In genomic region chr17:73291260-73291801, GRCh38 we compare ENCODE assay signal across 8 cellular contexts. TPM values are rescaled to one million over a fixed set of nuclear protein-coding genes. Genes with fewer than 3 reads are reported as not detected.
DNase-seq lines count a peak whose midpoint lies in the region; ATAC-seq, FAIRE-seq and TF ChIP-seq lines count a peak whose summit lies in the region.

No MANE protein-coding gene starts in this region.

- no peaks in the 10 kb centered on the region for H4K20me1 ChIP-seq in GM23248 (ENCODE audit: insufficient read depth)
- peaks cover 39% of the 10 kb centered on the region for H4K20me1 ChIP-seq in K562 (replicated peaks; ENCODE audit: control insufficient read depth, insufficient read depth, low read length)
- H4K20me1 ChIP-seq in HepG2 (ENCODE audit: insufficient read depth, low read length) = peaks cover 39% of the 10 kb centered on the region; the same call in 1 of the 2 replicates

- peak; percentile 51 for FAIRE-seq in GM12891 (lab: Jason Lieb, UNC)
- FAIRE-seq in K562 (lab: Jason Lieb, UNC) = peak; percentile 83
- FAIRE-seq in HepG2 (lab: Jason Lieb, UNC) = no peak

- TF ChIP-seq RAD21 in K562 (CRISPR knock-in tag; conservative IDR thresholded peaks at IDR 0.05 in 1 of 2, IDR thresholded peaks at IDR 0.05 in 1 of 2) (no peak), HepG2 (CRISPR knock-in tag; IDR thresholded peaks at IDR 0.05) (no peak)

- H3F3A ChIP-seq in GM23248 (ENCODE audit: insufficient read depth) = peaks cover 38% of the 10 kb centered on the region

- H2AFZ ChIP-seq in GM23248 (no peak overlapping the region), K562 (ENCODE audit: low read depth, low read length) (peak overlapping the region; percentile 61), HepG2 (ENCODE audit: low read length) (no peak overlapping the region)

- H3K79me2 ChIP-seq in GM23248 (ENCODE audit: insufficient read depth) (peaks cover 76% of the 10 kb centered on the region), K562 (ENCODE audit: control insufficient read depth, insufficient read depth, low read length) (peaks cover 54% of the 10 kb centered on the region; the same call in 2 of the 3 replicates), HepG2 (ENCODE audit: insufficient read depth, low read length) (peaks cover 75% of the 10 kb centered on the region)

- H3K9me2 ChIP-seq in GM23248 (ENCODE audit: insufficient read depth) = no peaks in the 10 kb centered on the region

- H3K27me3 ChIP-seq in GM23248 (replicated peaks; ENCODE audit: insufficient read depth) = no peaks in the 10 kb centered on the region
- no peaks in the 10 kb centered on the region for H3K27me3 ChIP-seq in K562 (ENCODE audit: control insufficient read depth in 2 of 2, insufficient read depth in 2 of 2, low read length in 2 of 2)
- no peaks in the 10 kb centered on the region for H3K27me3 ChIP-seq in HepG2 (ENCODE audit: control insufficient read depth in 1 of 2, insufficient read depth in 2 of 2, low read length in 2 of 2)
- H3K27me3 ChIP-seq in transverse colon = no peaks in the 10 kb centered on the region

- peaks cover 17% of the 10 kb centered on the region for H3K9me1 ChIP-seq in K562 (ENCODE audit: control insufficient read depth, insufficient read depth, low read length)

- in situ Hi-C loops in GM23248 (cut with MboI) (no loop called here), KBM-7 (cut with MboI; ENCODE audit: low pct_unique_long_range_greater_than_20kb, low sequenced_read_pairs) (no loop called here), K562 (cut with MboI) (no loop called here), HepG2 (cut with HindIII; ENCODE audit: extremely low pct_ligation_motif_present, low pct_unique_long_range_greater_than_20kb) (loop anchor here (25.0 kb wide), 1 partner anchor 1146 kb away; the partner anchor contains the start of gene GPRC5C), transverse colon (cut with MboI; ENCODE audit: low pct_ligation_motif_present in 1 of 4, low pct_unique_long_range_greater_than_20kb in 1 of 4, low sequenced_read_pairs in 3 of 4) (no loop called here)

- H3K9ac ChIP-seq in GM23248 = peak overlapping the region; percentile 75
- H3K9ac ChIP-seq in K562 (ENCODE audit: insufficient read depth in 1 of 2, low read depth in 2 of 2, low read length in 2 of 2) = peak overlapping the region; percentile 27 to 83
- no peak overlapping the region for H3K9ac ChIP-seq in HepG2 (ENCODE audit: insufficient read depth, low read depth, low read length)

- TF ChIP-seq CTCF in K562 (IDR thresholded peaks at IDR 0.05 in 2 of 3, conservative IDR thresholded peaks at IDR 0.05 in 1 of 3; ENCODE audit: insufficient read depth in 2 of 3, low read depth in 1 of 3, low read length in 3 of 3) (no peak), HepG2 (CRISPR knock-in tag; IDR thresholded peaks at IDR 0.05) (no peak; the same call in 1 of the 2 replicates), transverse colon (IDR thresholded peaks at IDR 0.05) (no peak)

- H3K36me3 ChIP-seq in GM23248 (ENCODE audit: low read depth) (no peaks in the 10 kb centered on the region), K562 (ENCODE audit: control insufficient read depth, insufficient read depth, low read length) (peaks cover 9% of the 10 kb centered on the region; the same call in 2 of the 3 replicates), HepG2 (replicated peaks in 1 of 2; ENCODE audit: control insufficient read depth in 1 of 2, insufficient read depth in 2 of 2, low read length in 2 of 2) (peaks cover 11 to 18% of the 10 kb centered on the region in 2 experiments), transverse colon (no peaks in the 10 kb centered on the region)

- H3K27ac ChIP-seq in GM23248 = peak overlapping the region; percentile 88
- peak overlapping the region; percentile 80 for H3K27ac ChIP-seq in K562 (ENCODE audit: extremely low read depth, low read depth, low read length)
- peak overlapping the region; percentile 15 for H3K27ac ChIP-seq in HepG2 (ENCODE audit: extremely low read length, insufficient read depth, low read length)
- peak overlapping the region; percentile 83 to 90 (median 86) for H3K27ac ChIP-seq in transverse colon

- no peaks in the 10 kb centered on the region for H3K9me3 ChIP-seq in GM23248 (ENCODE audit: low read depth)
- H3K9me3 ChIP-seq in K562 (replicated peaks; ENCODE audit: control insufficient read depth, insufficient read depth, low read depth, low read length) = no peaks in the 10 kb centered on the region
- H3K9me3 ChIP-seq in HepG2 (ENCODE audit: low read length) = no peaks in the 10 kb centered on the region
- no peaks in the 10 kb centered on the region for H3K9me3 ChIP-seq in transverse colon

- ATAC-seq in K562 (peak; percentile 85), HepG2 (no peak)

- peak; percentile 55 for DNase-seq in GM12891 (ENCODE audit: insufficient read length, low spot score)
- DNase-seq in GM23248 = peak; percentile 97
- DNase-seq in KBM-7 = peak; percentile 78
- peak; percentile 70 to 82 (median 76) for DNase-seq in K562 (ENCODE audit: extremely low read depth in 1 of 4, low spot score in 3 of 4)
- no peak for DNase-seq in HepG2 (ENCODE audit: low spot score)
- DNase-seq in transverse colon = peak; percentile 76
- DNase-seq in stimulated activated naive CD4-positive, alpha-beta T cell (lab: John Stamatoyannopoulos, UW) = no peak
- DNase-seq in stimulated activated CD4-positive, alpha-beta T cell treated with anti-CD3 and anti-CD28 coated beads, Interleukin-1b, Interleukin-23, amount 100 ng/mL, for 48 hours = no peak

- POLR2A ChIA-PET in K562 (lab: Yijun Ruan, JAX) = interaction anchor here (0.6 to 2.0 kb wide), 7 partner anchors 9 to 59 kb away, joined by 3 to 7 read pairs (median 5); partner anchors contain the start of gene CDC42EP4
- POLR2A ChIA-PET in HepG2 (lab: Yijun Ruan, JAX) = interaction anchor here (1.5 to 5.1 kb wide), 4 partner anchors 17 to 59 kb away, joined by 3 to 43 read pairs (median 11); partner anchors contain the start of gene CPSF4L

- H3K4me3 ChIP-seq in GM23248 (peak overlapping the region; percentile 46), K562 (no peak overlapping the region), HepG2 (replicated peaks in 1 of 3; ENCODE audit: insufficient read depth in 1 of 3, low read depth in 2 of 3, low read length in 3 of 3) (no peak overlapping the region; a peak in 1 of 6 replicates), transverse colon (no peak overlapping the region)

- H3K4me1 ChIP-seq in GM23248 (ENCODE audit: insufficient read depth) (peaks cover 58% of the 10 kb centered on the region), K562 (replicated peaks in 1 of 2; ENCODE audit: control insufficient read depth in 2 of 2, insufficient read depth in 2 of 2, low read length in 2 of 2) (peaks cover 40 to 45% of the 10 kb centered on the region in 2 experiments), HepG2 (ENCODE audit: insufficient read depth, low read length) (peaks cover 95% of the 10 kb centered on the region), transverse colon (peaks cover 67 to 94% (median 73%) of the 10 kb centered on the region in 4 donors)

- no peak for TF ChIP-seq POLR2A in GM12891 (IDR thresholded peaks at IDR 0.05; ENCODE audit: low read depth, low read length)
- TF ChIP-seq POLR2A in K562 (conservative IDR thresholded peaks at IDR 0.05) = no peak
- TF ChIP-seq POLR2A in HepG2 (IDR thresholded peaks at IDR 0.05; ENCODE audit: insufficient read depth in 1 of 2, low read depth in 2 of 2, low read length in 2 of 2) = no peak
- TF ChIP-seq POLR2A in transverse colon (IDR thresholded peaks at IDR 0.05) = no peak

- TF ChIP-seq EP300 in K562 (IDR thresholded peaks at IDR 0.05; ENCODE audit: low read length) = no peak; the same call in 1 of the 2 replicates
- TF ChIP-seq EP300 in HepG2 (IDR thresholded peaks at IDR 0.05; ENCODE audit: low read depth in 2 of 2, low read length in 2 of 2) = no peak
- TF ChIP-seq EP300 in HepG2 (CRISPR knock-in tag; IDR thresholded peaks at IDR 0.05; ENCODE audit: borderline replicate concordance) = no peak
- no peak for TF ChIP-seq EP300 in transverse colon (IDR thresholded peaks at IDR 0.05; ENCODE audit: low read depth)

- H3K4me2 ChIP-seq in GM23248 (ENCODE audit: unreplicated experiment) (peak overlapping the region; percentile 75), K562 (ENCODE audit: insufficient read depth, low read length) (peak overlapping the region; percentile 63), HepG2 (ENCODE audit: low read depth, low read length) (no peak overlapping the region)

- CTCF ChIA-PET in K562 (lab: Yijun Ruan, JAX; ENCODE audit: low intra/inter-chr PET ratio) = no interaction called here
- CTCF ChIA-PET in HepG2 (lab: Yijun Ruan, JAX; ENCODE audit: low intra/inter-chr PET ratio, low total read pairs) = no interaction called here

- WGBS in GM23248 (ENCODE audit: low coverage in 1 of 2, low lambda C conversion rate in 2 of 2, missing lambda C conversion rate in 2 of 2), 2 experiments = 13% methylated on average over 8 of the region's 8 CpGs
- WGBS in K562 (ENCODE audit: insufficient coverage, low coverage, missing lambda C conversion rate) = 19% methylated on average over 8 of the region's 8 CpGs
- WGBS in HepG2 (ENCODE audit: low lambda C conversion rate) = 69% methylated on average over 5 of the region's 8 CpGs
- WGBS in transverse colon (ENCODE audit: low coverage in 1 of 2), 2 donors = 36 to 90% methylated on average over 2 to 8 of the region's 8 CpGs

- no TSS peak for BruUV-seq in K562 (replicated peaks; lab: Mats Ljungman, UMichigan)
- no TSS peak for BruUV-seq in HepG2 (replicated peaks; lab: Mats Ljungman, UMichigan)

- intact Hi-C loops in K562 (cut with micrococcal nuclease) = loop anchor here (2.0 kb wide), 1 partner anchor 17 kb away; no protein-coding TSS in a partner anchor
- intact Hi-C loops in HepG2 (cut with micrococcal nuclease; ENCODE audit: unreplicated experiment) = no loop called here
- intact Hi-C loops in transverse colon (cut with DNase I; ENCODE audit: low total_unique reads) = no loop called here

RNA-seq across cellular contexts. Expression of gene CDC42EP4, which starts 20.5 kb away (rescaled TPM):
- 1.1 TPM for polyA plus RNA-seq in GM12891 (2012; ENCODE audit: low read depth, missing spikeins)
- 30.6 and 34.6 TPM in 2 replicates for total RNA-seq in GM23248 (2014; rRNA removed; shearing (Covaris generic))
- 31.2 and 35.4 TPM in 2 replicates for polyA plus RNA-seq in GM23248 (2016; fragmentation: Nextera tagmentation; extraction: Ambion mirVana)
- 19.6 and 53.2 TPM in 2 replicates for total RNA-seq in K562 (2011; cell fraction: chromatin; rRNA removed; ENCODE audit: low replicate concordance)
- 40.4 and 45.0 TPM in 2 replicates for total RNA-seq in K562 (2011; cell fraction: nucleolus; rRNA removed)
- 28.5 and 29.0 TPM in 2 replicates for total RNA-seq in K562 (2011; cell fraction: nucleoplasm; rRNA removed)
- total RNA-seq in K562 (2014; rRNA removed) = 16.1 and 19.9 TPM in 2 replicates
- total RNA-seq in K562 (2014; rRNA removed; fragmentation: Illumina TruSeq; extraction: Trizol) = 7.4 and 8.0 TPM in 2 replicates
- total RNA-seq in K562 (2015; rRNA removed; fragmentation: Illumina TruSeq; extraction: Trizol) = 15.9 TPM in 2 replicates
- 20.4 and 20.8 TPM in 2 replicates for total RNA-seq in K562 (2021)
- 8.8 and 12.3 TPM in 2 replicates for polyA plus RNA-seq in K562 (2011; rRNA removed)
- 9.2 and 35.2 TPM in 2 replicates for polyA plus RNA-seq in K562 (2011; cell fraction: cytosol; rRNA removed)
- polyA plus RNA-seq in K562 (2011; cell fraction: nucleus; rRNA removed) = 9.0 and 12.0 TPM in 2 replicates
- polyA plus RNA-seq in K562 (2012) = 19.2 and 20.7 TPM in 2 replicates
- 10.2 and 15.3 TPM in 2 replicates for polyA plus RNA-seq in K562 (2014; fragmentation: Illumina TruSeq; extraction: Trizol)
- polyA plus RNA-seq in K562 (2014; fragmentation: Nextera tagmentation; extraction: Ambion mirVana) = 1 to 10 TPM in 1 of 2 experiments, under 1 TPM in 1; 0.65 to 1.1 TPM
- polyA plus RNA-seq in K562 (2014; rRNA removed) = 13.3 and 13.4 TPM in 2 replicates
- 7.4 and 13.8 TPM in 2 replicates for polyA minus RNA-seq in K562 (2011; rRNA and poly(A)+ RNA removed)
- polyA minus RNA-seq in K562 (2011; cell fraction: cytosol; rRNA and poly(A)+ RNA removed) = 14.7 and 19.6 TPM in 2 replicates
- polyA minus RNA-seq in K562 (2011; cell fraction: nucleus; rRNA and poly(A)+ RNA removed) = 19.3 and 19.4 TPM in 2 replicates
- total RNA-seq in HepG2 (2016; rRNA removed; fragmentation: Illumina TruSeq; extraction: Trizol) = 54.0 and 55.0 TPM in 2 replicates
- total RNA-seq in HepG2 (2016; cell fraction: cytosol; rRNA removed; fragmentation: Illumina TruSeq; extraction: Trizol; ENCODE audit: low read depth) = 13.5 and 14.9 TPM in 2 replicates
- 45.9 and 55.1 TPM in 2 replicates for total RNA-seq in HepG2 (2016; cell fraction: insoluble cytoplasmic fraction; rRNA removed; fragmentation: Illumina TruSeq; extraction: Trizol)
- 45.7 and 51.9 TPM in 2 replicates for total RNA-seq in HepG2 (2016; cell fraction: membrane; rRNA removed; fragmentation: Illumina TruSeq; extraction: Trizol)
- total RNA-seq in HepG2 (2016; cell fraction: nucleus; rRNA removed; fragmentation: Illumina TruSeq; extraction: Trizol) = 34.9 and 36.1 TPM in 2 replicates
- polyA plus RNA-seq in HepG2 (2011; rRNA removed) = 19.0 and 21.7 TPM in 2 replicates
- polyA plus RNA-seq in HepG2 (2011; cell fraction: cytosol; rRNA removed) = 16.2 and 20.1 TPM in 2 replicates
- polyA plus RNA-seq in HepG2 (2011; cell fraction: nucleus; rRNA removed) = 18.6 and 24.3 TPM in 2 replicates
- 18.4 and 22.4 TPM in 2 replicates for polyA plus RNA-seq in HepG2 (2012)
- polyA plus RNA-seq in HepG2 (2016; cell fraction: cytosol; fragmentation: Illumina TruSeq; extraction: Trizol; ENCODE audit: low read depth) = 11.7 and 14.2 TPM in 2 replicates
- 58.7 and 66.8 TPM in 2 replicates for polyA plus RNA-seq in HepG2 (2016; cell fraction: insoluble cytoplasmic fraction; fragmentation: Illumina TruSeq; extraction: Trizol; ENCODE audit: low read depth)
- 37.7 and 41.8 TPM in 2 replicates for polyA plus RNA-seq in HepG2 (2016; cell fraction: membrane; fragmentation: Illumina TruSeq; extraction: Trizol; ENCODE audit: low read depth)
- polyA plus RNA-seq in HepG2 (2016; cell fraction: nucleus; fragmentation: Illumina TruSeq; extraction: Trizol; ENCODE audit: insufficient read depth, low read depth) = 41.4 and 43.9 TPM in 2 replicates
- 68.4 and 91.9 TPM in 2 replicates for polyA minus RNA-seq in HepG2 (2011; rRNA and poly(A)+ RNA removed; ENCODE audit: low replicate concordance)
- polyA minus RNA-seq in HepG2 (2011; cell fraction: cytosol; rRNA and poly(A)+ RNA removed) = 25.3 and 26.4 TPM in 2 replicates
- 32.3 and 36.9 TPM in 2 replicates for polyA minus RNA-seq in HepG2 (2011; cell fraction: nucleus; rRNA and poly(A)+ RNA removed)
- total RNA-seq in transverse colon = 10 to 100 TPM; 54.9 to 75.6 (median 69.6) TPM

RNA-seq across cellular contexts. Expression of gene CPSF4L, which starts 29.7 kb away (rescaled TPM):
- not detected for polyA plus RNA-seq in GM12891 (2012; ENCODE audit: low read depth, missing spikeins)
- not detected in 2 replicates for total RNA-seq in GM23248 (2014; rRNA removed; shearing (Covaris generic))
- not detected in 2 replicates for polyA plus RNA-seq in GM23248 (2016; fragmentation: Nextera tagmentation; extraction: Ambion mirVana)
- not detected in 2 replicates for total RNA-seq in K562 (2011; cell fraction: chromatin; rRNA removed; ENCODE audit: low replicate concordance)
- total RNA-seq in K562 (2011; cell fraction: nucleolus; rRNA removed) = not detected in 2 replicates
- total RNA-seq in K562 (2011; cell fraction: nucleoplasm; rRNA removed) = not detected in 2 replicates
- total RNA-seq in K562 (2014; rRNA removed) = not detected in 2 replicates
- total RNA-seq in K562 (2014; rRNA removed; fragmentation: Illumina TruSeq; extraction: Trizol) = not detected in 2 replicates
- not detected in 2 replicates for total RNA-seq in K562 (2015; rRNA removed; fragmentation: Illumina TruSeq; extraction: Trizol)
- total RNA-seq in K562 (2021) = not detected in 2 replicates
- not detected in 2 replicates for polyA plus RNA-seq in K562 (2011; rRNA removed)
- not detected in 2 replicates for polyA plus RNA-seq in K562 (2011; cell fraction: cytosol; rRNA removed)
- 0.08 TPM in 1 of 2 replicates, not detected in the other for polyA plus RNA-seq in K562 (2011; cell fraction: nucleus; rRNA removed)
- polyA plus RNA-seq in K562 (2012) = not detected in 2 replicates
- polyA plus RNA-seq in K562 (2014; fragmentation: Illumina TruSeq; extraction: Trizol) = not detected in 2 replicates
- polyA plus RNA-seq in K562 (2014; fragmentation: Nextera tagmentation; extraction: Ambion mirVana) = not detected
- not detected in 2 replicates for polyA plus RNA-seq in K562 (2014; rRNA removed)
- polyA minus RNA-seq in K562 (2011; rRNA and poly(A)+ RNA removed) = not detected in 2 replicates
- not detected in 2 replicates for polyA minus RNA-seq in K562 (2011; cell fraction: cytosol; rRNA and poly(A)+ RNA removed)
- polyA minus RNA-seq in K562 (2011; cell fraction: nucleus; rRNA and poly(A)+ RNA removed) = not detected in 2 replicates
- 0.73 and 0.94 TPM in 2 replicates for total RNA-seq in HepG2 (2016; rRNA removed; fragmentation: Illumina TruSeq; extraction: Trizol)
- total RNA-seq in HepG2 (2016; cell fraction: cytosol; rRNA removed; fragmentation: Illumina TruSeq; extraction: Trizol; ENCODE audit: low read depth) = 1.3 and 1.5 TPM in 2 replicates
- 0.76 and 1.1 TPM in 2 replicates for total RNA-seq in HepG2 (2016; cell fraction: insoluble cytoplasmic fraction; rRNA removed; fragmentation: Illumina TruSeq; extraction: Trizol)
- 1.3 and 1.5 TPM in 2 replicates for total RNA-seq in HepG2 (2016; cell fraction: membrane; rRNA removed; fragmentation: Illumina TruSeq; extraction: Trizol)
- total RNA-seq in HepG2 (2016; cell fraction: nucleus; rRNA removed; fragmentation: Illumina TruSeq; extraction: Trizol) = 0.99 and 1.5 TPM in 2 replicates
- polyA plus RNA-seq in HepG2 (2011; rRNA removed) = 1.2 and 1.6 TPM in 2 replicates
- 0.32 and 0.70 TPM in 2 replicates for polyA plus RNA-seq in HepG2 (2011; cell fraction: cytosol; rRNA removed)
- polyA plus RNA-seq in HepG2 (2011; cell fraction: nucleus; rRNA removed) = 0.21 TPM in 1 of 2 replicates, not detected in the other
- 0.25 and 0.48 TPM in 2 replicates for polyA plus RNA-seq in HepG2 (2012)
- 0.86 and 1.8 TPM in 2 replicates for polyA plus RNA-seq in HepG2 (2016; cell fraction: cytosol; fragmentation: Illumina TruSeq; extraction: Trizol; ENCODE audit: low read depth)
- polyA plus RNA-seq in HepG2 (2016; cell fraction: insoluble cytoplasmic fraction; fragmentation: Illumina TruSeq; extraction: Trizol; ENCODE audit: low read depth) = 0.60 and 1.3 TPM in 2 replicates
- 1.3 and 1.5 TPM in 2 replicates for polyA plus RNA-seq in HepG2 (2016; cell fraction: membrane; fragmentation: Illumina TruSeq; extraction: Trizol; ENCODE audit: low read depth)
- not detected in 2 replicates for polyA plus RNA-seq in HepG2 (2016; cell fraction: nucleus; fragmentation: Illumina TruSeq; extraction: Trizol; ENCODE audit: insufficient read depth, low read depth)
- 0.42 TPM in 1 of 2 replicates, not detected in the other for polyA minus RNA-seq in HepG2 (2011; rRNA and poly(A)+ RNA removed; ENCODE audit: low replicate concordance)
- not detected in 2 replicates for polyA minus RNA-seq in HepG2 (2011; cell fraction: cytosol; rRNA and poly(A)+ RNA removed)
- 1.3 TPM in 1 of 2 replicates, not detected in the other for polyA minus RNA-seq in HepG2 (2011; cell fraction: nucleus; rRNA and poly(A)+ RNA removed)
- total RNA-seq in transverse colon = not detected

Comparison
In these comparisons a context has a peak if more than half of its experiments do, and no peak if none do; other contexts are left out.
1. DNase-seq: peak in GM12891 (single experiment), GM23248 (single experiment), KBM-7 (single experiment), K562 (4 of 4) and transverse colon (single experiment); none in HepG2 (single experiment), stimulated activated naive CD4-positive, alpha-beta T cell (0 of 6) and stimulated activated CD4-positive, alpha-beta T cell treated with anti-CD3 and anti-CD28 coated beads, Interleukin-1b, Interleukin-23, amount 100 ng/mL, for 48 hours (single experiment).
2. H3K27ac ChIP-seq: peak in every context shown above with its lines; median percentile 88 in GM23248; 86 in transverse colon; 80 in K562; 15 in HepG2.